Comparison of ENCODE assay signal across 1 cellular context in genomic region chr6:170150590-170150945, GRCh38.
TF ChIP-seq lines count a peak whose summit lies in the region.

No MANE protein-coding gene starts in this region.

TF ChIP-seq in HCT116, 20 proteins besides CTCF, POLR2A, EP300 and RAD21 (continued from another document):
- TF ChIP-seq ZBTB33 (IDR thresholded peaks at IDR 0.05; ENCODE audit: extremely low read depth, insufficient replicate concordance, low read length) (no peak), ELF1 (IDR thresholded peaks at IDR 0.05; ENCODE audit: borderline replicate concordance, low read depth) (no peak), TCF7L2 (IDR thresholded peaks at IDR 0.05; ENCODE audit: borderline replicate concordance, extremely low read depth, insufficient read depth, insufficient read length) (no peak), YY1 (IDR thresholded peaks at IDR 0.05; ENCODE audit: extremely low read depth, insufficient replicate concordance, low read depth, low read length) (no peak), SIN3A (IDR thresholded peaks at IDR 0.05; ENCODE audit: low read depth) (no peak), ZNF274 (IDR thresholded peaks at IDR 0.05; ENCODE audit: low read depth, low read length) (no peak), CBX3 (IDR thresholded peaks at IDR 0.05; ENCODE audit: low read depth) (no peak)
TF ChIP-seq in HCT116: peak in this region for 0.
